ENCODE assay signal across 18 cellular contexts in the genomic region with DNA sequence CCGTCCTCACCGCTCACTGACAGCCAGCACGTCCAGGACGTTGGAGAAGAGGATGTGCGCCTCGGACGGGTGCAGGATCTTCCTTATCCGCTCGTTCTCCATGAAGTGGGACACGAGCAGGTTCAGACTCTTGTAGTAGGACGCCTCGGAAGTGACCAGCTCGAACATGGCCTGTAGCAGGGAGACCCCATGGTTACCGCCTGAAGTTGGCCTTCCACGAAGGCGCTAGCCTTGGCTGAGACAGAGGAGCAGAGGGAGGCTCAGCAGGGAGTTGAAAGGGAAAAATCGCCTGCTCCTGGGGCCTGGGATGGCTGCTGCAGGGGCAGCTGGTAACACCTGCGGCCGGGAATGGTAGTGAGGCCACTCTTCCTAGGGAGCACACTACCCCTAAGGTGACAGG. TPM values are rescaled to one million over a fixed set of nuclear protein-coding genes. Genes with fewer than 3 reads are reported as not detected.
DNase-seq lines count a peak whose midpoint lies in the region; ATAC-seq and TF ChIP-seq lines count a peak whose summit lies in the region.
"Had no signal": no experiment of that assay in that cellular context is flagged by ENCODE, and none has a peak within 500 bp of the region (broad histone marks: within the 10 kb centered on the region; RNA-seq: fewer than 3 reads in every experiment).

No MANE protein-coding gene starts in this region.

- no peak overlapping the region for H2AFZ ChIP-seq in neuronal stem cell (ENCODE audit: low read length)

- no peak for ATAC-seq in activated naive CD8-positive, alpha-beta T cell treated with anti-CD3 and anti-CD28 coated beads, Interleukin-2, amount 50 U/mL, for 24 hours
- ATAC-seq in HG03432 (IDR thresholded peaks at IDR 0.05; ENCODE audit: unreplicated experiment): no peak

- H3K18ac ChIP-seq in neuronal stem cell (ENCODE audit: low read length): peak overlapping the region; percentile 54

- H2BK12ac ChIP-seq in neuronal stem cell (ENCODE audit: low read length): no peak overlapping the region

- H3K4me2 ChIP-seq in neuronal stem cell (ENCODE audit: insufficient read depth, low read length, poor library complexity, severe bottlenecking): no peak overlapping the region

- peaks cover 15% of the 10 kb centered on the region for H3K4me1 Mint-ChIP-seq in activated naive CD8-positive, alpha-beta T cell (ENCODE audit: low read depth)
- H3K4me1 Mint-ChIP-seq in activated naive CD8-positive, alpha-beta T cell treated with anti-CD3 and anti-CD28 coated beads, Interleukin-2, amount 50 U/mL, for 24 hours: peaks cover 4% of the 10 kb centered on the region
- peaks cover 11% of the 10 kb centered on the region for H3K4me1 Mint-ChIP-seq in type B pancreatic cell (ENCODE audit: unreplicated experiment)

- peak overlapping the region; percentile 38 for H3K27ac Mint-ChIP-seq in activated naive CD8-positive, alpha-beta T cell
- no peak overlapping the region for H3K27ac Mint-ChIP-seq in activated naive CD8-positive, alpha-beta T cell treated with anti-CD3 and anti-CD28 coated beads, Interleukin-2, amount 50 U/mL, for 24 hours
- no peak overlapping the region for H3K27ac Mint-ChIP-seq in type B pancreatic cell
- H3K27ac Mint-ChIP-seq: CD4-positive, alpha-beta T cell; H9 had no signal

- H3K79me1 ChIP-seq in neuronal stem cell (ENCODE audit: low read depth, low read length): no peaks in the 10 kb centered on the region

- peak overlapping the region; percentile 87 for H2BK15ac ChIP-seq in neuronal stem cell (ENCODE audit: low read length)

- no peaks in the 10 kb centered on the region for H3K9me3 ChIP-seq in neuronal stem cell (replicated peaks in 1 of 2; ENCODE audit: control insufficient read depth in 2 of 2, insufficient read depth in 1 of 2, low read depth in 1 of 2, low read length in 2 of 2)
- H3K9me3 ChIP-seq: BE2C, Caco-2, Peyer's patch had no signal

- no peak overlapping the region for H2BK5ac ChIP-seq in neuronal stem cell (ENCODE audit: low read length)

- no peak overlapping the region for H2AK5ac ChIP-seq in neuronal stem cell (ENCODE audit: low read depth, low read length)

- no peak overlapping the region for H4K8ac ChIP-seq in neuronal stem cell (ENCODE audit: low read depth, low read length)

- no peak overlapping the region for H3K14ac ChIP-seq in neuronal stem cell (ENCODE audit: low read length)

- H3K27me3 Mint-ChIP-seq in activated naive CD8-positive, alpha-beta T cell: peaks cover 10% of the 10 kb centered on the region
- H3K27me3 Mint-ChIP-seq in activated naive CD8-positive, alpha-beta T cell treated with anti-CD3 and anti-CD28 coated beads, Interleukin-2, amount 50 U/mL, for 24 hours: peaks cover 24% of the 10 kb centered on the region
- no peaks in the 10 kb centered on the region for H3K27me3 Mint-ChIP-seq in type B pancreatic cell

- no peaks in the 10 kb centered on the region for H3K27me3 ChIP-seq in neuronal stem cell (ENCODE audit: control insufficient read depth in 3 of 3, insufficient read depth in 3 of 3, low read depth in 1 of 3, low read length in 3 of 3)
- H3K27me3 ChIP-seq: BE2C, Peyer's patch had no signal

- no peaks in the 10 kb centered on the region for H3K36me3 ChIP-seq in neuronal stem cell (replicated peaks in 1 of 2; ENCODE audit: control insufficient read depth in 2 of 2, insufficient read depth in 2 of 2, low read length in 2 of 2)
- H3K36me3 ChIP-seq: BE2C had no signal

- no peaks in the 10 kb centered on the region for H3K36me3 Mint-ChIP-seq in activated naive CD8-positive, alpha-beta T cell
- no peaks in the 10 kb centered on the region for H3K36me3 Mint-ChIP-seq in activated naive CD8-positive, alpha-beta T cell treated with anti-CD3 and anti-CD28 coated beads, Interleukin-2, amount 50 U/mL, for 24 hours (ENCODE audit: low read depth)
- no peaks in the 10 kb centered on the region for H3K36me3 Mint-ChIP-seq in type B pancreatic cell

- DNase-seq in activated naive CD8-positive, alpha-beta T cell treated with anti-CD3 and anti-CD28 coated beads, Interleukin-2, amount 50 U/mL, for 24 hours: no peak
- DNase-seq in coronary artery (ENCODE audit: low spot score): peak; percentile 46
- DNase-seq in neuronal stem cell (ENCODE audit: low spot score): no peak
- DNase-seq in type B pancreatic cell (ENCODE audit: extremely low spot score, unreplicated experiment): peak; percentile 58
- DNase-seq in DMS 273 treated with DMSO at 0.1 percent for 48 hours (lab: John Stamatoyannopoulos, UW): no peak
- DNase-seq: BE2C; Caco-2; CD4-positive, alpha-beta T cell; GF-D8; H9; IMR-90; NCI-H1436; NCI-H2029; NCI-H2171 treated with DMSO at 0.1 percent for 48 hours had no signal

- no peak overlapping the region for H3K4ac ChIP-seq in neuronal stem cell (ENCODE audit: low read length)

- H3K9me3 Mint-ChIP-seq in activated naive CD8-positive, alpha-beta T cell (ENCODE audit: low read depth): no peaks in the 10 kb centered on the region
- no peaks in the 10 kb centered on the region for H3K9me3 Mint-ChIP-seq in activated naive CD8-positive, alpha-beta T cell treated with anti-CD3 and anti-CD28 coated beads, Interleukin-2, amount 50 U/mL, for 24 hours
- no peaks in the 10 kb centered on the region for H3K9me3 Mint-ChIP-seq in type B pancreatic cell
- H3K9me3 Mint-ChIP-seq: CD4-positive, alpha-beta T cell; H9 had no signal

- TF ChIP-seq CTCF in coronary artery (IDR thresholded peaks at IDR 0.05) (no peak), type B pancreatic cell (conservative IDR thresholded peaks at IDR 0.05) (no peak)

- peaks cover 6 to 10% of the 10 kb centered on the region in 2 donors for H3K4me1 ChIP-seq in neuronal stem cell (ENCODE audit: control insufficient read depth in 2 of 2, insufficient read depth in 1 of 2, low read depth in 1 of 2, low read length in 2 of 2)
- H3K4me1 ChIP-seq: BE2C, Caco-2, Peyer's patch had no signal

- H3K4me3 ChIP-seq in coronary artery: no peak overlapping the region
- no peak overlapping the region for H3K4me3 ChIP-seq in neuronal stem cell (ENCODE audit: low read length in 2 of 2)
- H3K4me3 ChIP-seq: Peyer's patch had no signal

- no peak overlapping the region for H3K4me3 Mint-ChIP-seq in activated naive CD8-positive, alpha-beta T cell
- H3K4me3 Mint-ChIP-seq in activated naive CD8-positive, alpha-beta T cell treated with anti-CD3 and anti-CD28 coated beads, Interleukin-2, amount 50 U/mL, for 24 hours: no peak overlapping the region
- no peak overlapping the region for H3K4me3 Mint-ChIP-seq in type B pancreatic cell
- H3K4me3 Mint-ChIP-seq: CD4-positive, alpha-beta T cell; H9 had no signal

- H3K23ac ChIP-seq in neuronal stem cell (ENCODE audit: low read depth, low read length, poor library complexity): no peak overlapping the region

- no peak overlapping the region for H3K9ac ChIP-seq in neuronal stem cell (ENCODE audit: low read depth, low read length, poor library complexity)

- H3K27ac ChIP-seq in coronary artery (no peak overlapping the region), neuronal stem cell (replicated peaks; ENCODE audit: low read length) (no peak overlapping the region)
- H3K27ac ChIP-seq: HL-60, Peyer's patch had no signal

- no peak overlapping the region for H2BK120ac ChIP-seq in neuronal stem cell (ENCODE audit: low read depth, low read length)

- H4K91ac ChIP-seq in neuronal stem cell (ENCODE audit: low read depth, low read length, poor library complexity): no peak overlapping the region

- no CpG with 5 or more reads among the region's 19 CpGs for WGBS in neuronal stem cell (ENCODE audit: extremely low coverage in 2 of 2, insufficient read length in 2 of 2, insufficient replicate concordance in 1 of 2), 2 donors

RNA-seq across cellular contexts. Expression of gene SNORC, which starts 24.7 kb away (rescaled TPM):
- 2.1 TPM for polyA plus RNA-seq in neuronal stem cell (2013, experiment 1 of 2)
- 2.9 TPM for polyA plus RNA-seq in neuronal stem cell (2013, experiment 2 of 2)
- total RNA-seq in type B pancreatic cell (ENCODE audit: low replicate concordance): 7.1 and 28.9 TPM in 2 replicates

Comparison
In these comparisons a context has a peak if more than half of its experiments do, and no peak if none do; other contexts are left out.
1. DNase-seq: peak in coronary artery (single experiment) and type B pancreatic cell (single experiment); none in activated naive CD8-positive, alpha-beta T cell treated with anti-CD3 and anti-CD28 coated beads, Interleukin-2, amount 50 U/mL, for 24 hours (single experiment), neuronal stem cell (single experiment) and DMS 273 treated with DMSO at 0.1 percent for 48 hours (single experiment).